13 cellular contexts compared by ENCODE assay signal in genomic region chr15:96764946-96765345, GRCh38.
DNase-seq lines count a peak whose midpoint lies in the region; TF ChIP-seq lines count a peak whose summit lies in the region.
"Had no signal": no experiment of that assay in that cellular context is flagged by ENCODE, and none has a peak within 500 bp of the region (broad histone marks: within the 10 kb centered on the region; RNA-seq: fewer than 3 reads in every experiment).

No MANE protein-coding gene starts in this region.

- no peaks in the 10 kb centered on the region for H3K4me1 Mint-ChIP-seq in H9
- H3K4me1 Mint-ChIP-seq: CD4-positive, alpha-beta memory T cell had no signal

- H3K14ac ChIP-seq in H9 (ENCODE audit: insufficient read depth, low read length) (no peak overlapping the region), neuronal stem cell (ENCODE audit: low read length) (no peak overlapping the region)

- no peaks in the 10 kb centered on the region for H3K27me3 Mint-ChIP-seq in H9 (ENCODE audit: low read depth)
- H3K27me3 Mint-ChIP-seq: CD4-positive, alpha-beta memory T cell had no signal

- no peaks in the 10 kb centered on the region for H3K79me2 ChIP-seq in H9 (ENCODE audit: insufficient read depth, low read length)

- no peak overlapping the region for H3T11ph ChIP-seq in H9 (ENCODE audit: low read length)

- intact Hi-C loops in esophagus muscularis mucosa (cut with DNase I): no loop called here

- H3K9me3 ChIP-seq in H9 (ENCODE audit: control insufficient read depth, low read depth, low read length) (no peaks in the 10 kb centered on the region), esophagus muscularis mucosa (no peaks in the 10 kb centered on the region), neuronal stem cell (replicated peaks in 1 of 2; ENCODE audit: control insufficient read depth in 2 of 2, insufficient read depth in 1 of 2, low read depth in 1 of 2, low read length in 2 of 2) (no peaks in the 10 kb centered on the region)
- H3K9me3 ChIP-seq: Caco-2, HAP-1 had no signal

- H3K9me3 Mint-ChIP-seq in H9: no peaks in the 10 kb centered on the region

- DNase-seq in H9: no peak
- peak; percentile 89 for DNase-seq in esophagus muscularis mucosa (ENCODE audit: extremely low spot score)
- no peak for DNase-seq in neuronal stem cell (ENCODE audit: low spot score)
- DNase-seq in NCI-H2081 (lab: John Stamatoyannopoulos, UW): no peak
- no peak for DNase-seq in DMS79 treated with DMSO at 0.1 percent for 48 hours (lab: John Stamatoyannopoulos, UW)
- no peak for DNase-seq in NCI-H524 treated with DMSO at 0.1 percent for 48 hours (lab: John Stamatoyannopoulos, UW)
- DNase-seq: C1 segment of cervical spinal cord; Caco-2; CD4-positive, alpha-beta memory T cell; DMS79; GF-D8; HFFc6 had no signal

- H3K79me1 ChIP-seq in H9 (ENCODE audit: insufficient read depth, low read depth, low read length, poor library complexity, severe bottlenecking): no peaks in the 10 kb centered on the region
- no peaks in the 10 kb centered on the region for H3K79me1 ChIP-seq in neuronal stem cell (ENCODE audit: low read depth, low read length)

- H3K9ac ChIP-seq in H9 (ENCODE audit: extremely low read depth, insufficient read length, low read length) (no peak overlapping the region), neuronal stem cell (ENCODE audit: low read depth, low read length, poor library complexity) (no peak overlapping the region)

- H2AK5ac ChIP-seq in H9 (ENCODE audit: insufficient read length, low read length): no peak overlapping the region
- H2AK5ac ChIP-seq in neuronal stem cell (ENCODE audit: low read depth, low read length): no peak overlapping the region

- no peak overlapping the region for H2BK15ac ChIP-seq in H9 (ENCODE audit: low read depth, low read length)
- peak overlapping the region; percentile 32 for H2BK15ac ChIP-seq in neuronal stem cell (ENCODE audit: low read length)

- H2BK5ac ChIP-seq in H9 (ENCODE audit: insufficient read length, low read length) (no peak overlapping the region), neuronal stem cell (ENCODE audit: low read length) (no peak overlapping the region)

- no peak overlapping the region for H3K4me3 ChIP-seq in esophagus muscularis mucosa
- no peak overlapping the region for H3K4me3 ChIP-seq in neuronal stem cell (ENCODE audit: low read length in 2 of 2)
- H3K4me3 ChIP-seq: HAP-1 had no signal

- H3K27ac ChIP-seq in H9 (ENCODE audit: insufficient read length, low read depth, low read length): no peak overlapping the region
- H3K27ac ChIP-seq in esophagus muscularis mucosa (replicated peaks in 1 of 4): no peak overlapping the region
- no peak overlapping the region for H3K27ac ChIP-seq in neuronal stem cell (replicated peaks; ENCODE audit: low read length)

- no peak overlapping the region for H3K23ac ChIP-seq in H9 (ENCODE audit: insufficient read length, low read depth, low read length)
- H3K23ac ChIP-seq in neuronal stem cell (ENCODE audit: low read depth, low read length, poor library complexity): no peak overlapping the region

- H3K18ac ChIP-seq in H9 (ENCODE audit: insufficient read length, low read depth, low read length) (no peak overlapping the region), neuronal stem cell (ENCODE audit: low read length) (peak overlapping the region; percentile 12)

- H2BK120ac ChIP-seq in H9 (ENCODE audit: low read depth, low read length, poor library complexity, severe bottlenecking) (no peak overlapping the region), neuronal stem cell (ENCODE audit: low read depth, low read length) (no peak overlapping the region)

- no peak overlapping the region for H2AFZ ChIP-seq in H9 (ENCODE audit: low read length)
- no peak overlapping the region for H2AFZ ChIP-seq in neuronal stem cell (ENCODE audit: low read length)

- H3K27me3 ChIP-seq in H9 (ENCODE audit: insufficient read depth, low read length): no peaks in the 10 kb centered on the region
- H3K27me3 ChIP-seq in esophagus muscularis mucosa: peaks cover 0 to 8% (median 0%) of the 10 kb centered on the region in 4 donors
- no peaks in the 10 kb centered on the region for H3K27me3 ChIP-seq in neuronal stem cell (ENCODE audit: control insufficient read depth in 3 of 3, insufficient read depth in 3 of 3, low read depth in 1 of 3, low read length in 3 of 3)

- H3K36me3 Mint-ChIP-seq in H9 (ENCODE audit: insufficient read depth in 1 of 3, low read depth in 3 of 3): no peaks in the 10 kb centered on the region; a peak in 2 of 7 replicates
- H3K36me3 Mint-ChIP-seq: CD4-positive, alpha-beta memory T cell had no signal

- H3K56ac ChIP-seq in H9 (ENCODE audit: insufficient read length, low read depth, low read length): no peak overlapping the region

- H3K4me1 ChIP-seq in H9 (ENCODE audit: insufficient read depth, low read length): no peaks in the 10 kb centered on the region
- no peaks in the 10 kb centered on the region for H3K4me1 ChIP-seq in esophagus muscularis mucosa
- no peaks in the 10 kb centered on the region for H3K4me1 ChIP-seq in neuronal stem cell (ENCODE audit: control insufficient read depth in 2 of 2, insufficient read depth in 1 of 2, low read depth in 1 of 2, low read length in 2 of 2)
- H3K4me1 ChIP-seq: HAP-1 had no signal

- no peak overlapping the region for H3K4ac ChIP-seq in H9 (ENCODE audit: low read depth, low read length)
- no peak overlapping the region for H3K4ac ChIP-seq in neuronal stem cell (ENCODE audit: low read length)

- no peak overlapping the region for H3K4me2 ChIP-seq in H9 (ENCODE audit: insufficient read depth, insufficient read length, low read length)
- H3K4me2 ChIP-seq in neuronal stem cell (ENCODE audit: insufficient read depth, low read length, poor library complexity, severe bottlenecking): no peak overlapping the region

- no CpG with 5 or more reads among the region's 8 CpGs for WGBS in H9 (ENCODE audit: extremely low coverage, insufficient read length, low lambda C conversion rate)
- WGBS in esophagus muscularis mucosa: 81% methylated on average over 8 of the region's 8 CpGs
- WGBS in neuronal stem cell (ENCODE audit: extremely low coverage in 2 of 2, insufficient read length in 2 of 2, insufficient replicate concordance in 1 of 2), 2 donors: no CpG with 5 or more reads among the region's 8 CpGs

- H4K20me1 ChIP-seq in H9 (ENCODE audit: control insufficient read depth, insufficient read depth, insufficient read length): no peaks in the 10 kb centered on the region

- no peak for TF ChIP-seq EP300 in esophagus muscularis mucosa (IDR thresholded peaks at IDR 0.05)

- H2BK20ac ChIP-seq in H9 (ENCODE audit: low read depth, low read length, poor library complexity, severe bottlenecking): no peak overlapping the region

- TF ChIP-seq POLR2A in esophagus muscularis mucosa (IDR thresholded peaks at IDR 0.05; ENCODE audit: low read depth): no peak

- H4K5ac ChIP-seq in H9 (ENCODE audit: insufficient read length, low read depth, low read length): no peak overlapping the region

- no peaks in the 10 kb centered on the region for H3K36me3 ChIP-seq in esophagus muscularis mucosa
- no peaks in the 10 kb centered on the region for H3K36me3 ChIP-seq in neuronal stem cell (replicated peaks in 1 of 2; ENCODE audit: control insufficient read depth in 2 of 2, insufficient read depth in 2 of 2, low read length in 2 of 2)
- H3K36me3 ChIP-seq: HAP-1 had no signal

- H3K27ac Mint-ChIP-seq in H9: no peak overlapping the region
- H3K27ac Mint-ChIP-seq: CD4-positive, alpha-beta memory T cell; HFFc6 had no signal

- H2BK12ac ChIP-seq in H9 (ENCODE audit: insufficient read length, low read depth, low read length) (no peak overlapping the region), neuronal stem cell (ENCODE audit: low read length) (no peak overlapping the region)

- H4K91ac ChIP-seq in H9 (ENCODE audit: insufficient read length, low read depth, low read length) (no peak overlapping the region), neuronal stem cell (ENCODE audit: low read depth, low read length, poor library complexity) (no peak overlapping the region)

- H4K8ac ChIP-seq in H9 (replicated peaks; ENCODE audit: insufficient read length, low read depth, low read length) (no peak overlapping the region), neuronal stem cell (ENCODE audit: low read depth, low read length) (no peak overlapping the region)

- TF ChIP-seq CTCF in H9 (conservative IDR thresholded peaks at IDR 0.05) (0 out of 3 replicates have a peak, but pooled peaks have one; percentile 14), esophagus muscularis mucosa (IDR thresholded peaks at IDR 0.05) (no peak)

- no peaks in the 10 kb centered on the region for H3K23me2 ChIP-seq in H9 (ENCODE audit: insufficient read length, low read depth, low read length, poor library complexity, severe bottlenecking)

- no peak overlapping the region for H3K4me3 Mint-ChIP-seq in H9
- H3K4me3 Mint-ChIP-seq: CD4-positive, alpha-beta memory T cell; HFFc6 had no signal
